8 cellular contexts compared by ENCODE assay signal in genomic region chr17:82592751-82593589, GRCh38. TPM values are rescaled to one million over a fixed set of nuclear protein-coding genes. Genes with fewer than 3 reads are reported as not detected.
DNase-seq lines count a peak whose midpoint lies in the region; ATAC-seq and TF ChIP-seq lines count a peak whose summit lies in the region.

No MANE protein-coding gene starts in this region.

- peak; percentile 58 for DNase-seq in AG08395 (ENCODE audit: low spot score)
- DNase-seq in HL-60 (ENCODE audit: low read depth in 1 of 2, low spot score in 1 of 2): peak; percentile 82 to 91
- DNase-seq in RKO (ENCODE audit: low spot score): peak; percentile 88
- peak; percentile 34 for DNase-seq in activated T-helper 9 cell treated with anti-CD3 and anti-CD28 coated beads, Interleukin-2, amount 50 U/mL, for 16 hours (ENCODE audit: low read depth)
- peak; percentile 84 for DNase-seq in fibroblast of the aortic adventitia (ENCODE audit: low read depth)
- DNase-seq in natural killer cell treated with Interleukin-12 subunit alpha and Interleukin-12 subunit beta and Interleukin-15 and Interleukin-18, amount 100 ng/mL, for 72 hours (ENCODE audit: low spot score): peak; percentile 73
- peak; percentile 74 for DNase-seq in stromal cell of bone marrow (ENCODE audit: low read depth)

- no peaks in the 10 kb centered on the region for H3K27me3 ChIP-seq in HL-60 (ENCODE audit: insufficient read depth, poor library complexity, severe bottlenecking)

- no peaks in the 10 kb centered on the region for H3K27me3 Mint-ChIP-seq in natural killer cell treated with Interleukin-12 subunit alpha and Interleukin-12 subunit beta and Interleukin-15 and Interleukin-18, amount 100 ng/mL, for 72 hours

- TF ChIP-seq CTCF in HL-60 (IDR thresholded peaks at IDR 0.05; ENCODE audit: insufficient read depth, low read length) (no peak), fibroblast of the aortic adventitia (IDR thresholded peaks at IDR 0.05; ENCODE audit: insufficient read depth, low read length) (no peak)

- H3K27ac ChIP-seq in HL-60 (replicated peaks): peak overlapping the region; percentile 89

- ATAC-seq in natural killer cell treated with Interleukin-12 subunit alpha and Interleukin-12 subunit beta and Interleukin-15 and Interleukin-18, amount 100 ng/mL, for 72 hours: peak; percentile 32 to 50
- ATAC-seq in HG03439 (IDR thresholded peaks at IDR 0.05; ENCODE audit: unreplicated experiment): no peak

- H3K9me3 Mint-ChIP-seq in natural killer cell treated with Interleukin-12 subunit alpha and Interleukin-12 subunit beta and Interleukin-15 and Interleukin-18, amount 100 ng/mL, for 72 hours: no peaks in the 10 kb centered on the region

- peak overlapping the region; percentile 38 for H3K4me3 ChIP-seq in HL-60 (replicated peaks; ENCODE audit: insufficient read depth, low read length)
- H3K4me3 ChIP-seq in fibroblast of the aortic adventitia (ENCODE audit: low read depth, low read length): peak overlapping the region; percentile 75

- peaks cover 24 to 28% of the 10 kb centered on the region in 2 donors for H3K4me1 Mint-ChIP-seq in natural killer cell treated with Interleukin-12 subunit alpha and Interleukin-12 subunit beta and Interleukin-15 and Interleukin-18, amount 100 ng/mL, for 72 hours (ENCODE audit: low read depth in 2 of 2)

- no peaks in the 10 kb centered on the region for H3K36me3 Mint-ChIP-seq in natural killer cell treated with Interleukin-12 subunit alpha and Interleukin-12 subunit beta and Interleukin-15 and Interleukin-18, amount 100 ng/mL, for 72 hours

- H3K4me3 Mint-ChIP-seq in natural killer cell treated with Interleukin-12 subunit alpha and Interleukin-12 subunit beta and Interleukin-15 and Interleukin-18, amount 100 ng/mL, for 72 hours: peak overlapping the region; percentile 90

- peak overlapping the region; percentile 90 to 91 for H3K27ac Mint-ChIP-seq in natural killer cell treated with Interleukin-12 subunit alpha and Interleukin-12 subunit beta and Interleukin-15 and Interleukin-18, amount 100 ng/mL, for 72 hours

RNA-seq across cellular contexts. Expression of gene WDR45B, which starts 55.3 kb away (rescaled TPM):
- total RNA-seq in fibroblast of the aortic adventitia (ENCODE audit: low replicate concordance): 32.0 and 47.0 TPM in 2 replicates
- total RNA-seq in natural killer cell treated with Interleukin-12 subunit alpha and Interleukin-12 subunit beta and Interleukin-15 and Interleukin-18, amount 100 ng/mL, for 72 hours: 10 to 100 TPM; 68.0 to 75.7 TPM

Comparison
In these comparisons a context has a peak if more than half of its experiments do, and no peak if none do; other contexts are left out.
1. DNase-seq: peak in every context shown above with its lines; median percentile 88 in RKO; 86 in HL-60; 84 in fibroblast of the aortic adventitia; 74 in stromal cell of bone marrow; 73 in natural killer cell treated with Interleukin-12 subunit alpha and Interleukin-12 subunit beta and Interleukin-15 and Interleukin-18, amount 100 ng/mL, for 72 hours; 58 in AG08395; 34 in activated T-helper 9 cell treated with anti-CD3 and anti-CD28 coated beads, Interleukin-2, amount 50 U/mL, for 16 hours.